Comparison of ENCODE assay signal across 8 cellular contexts in genomic region chr11:121655481-121656332, GRCh38.
A peak's percentile ranks its signal among the peaks of the same experiment; 100 is the strongest.
DNase-seq lines count a peak whose midpoint lies in the region; ATAC-seq, FAIRE-seq and TF ChIP-seq lines count a peak whose summit lies in the region.

No MANE protein-coding gene starts in this region.

- H3F3A ChIP-seq in PC-3 (ENCODE audit: low read length, unreplicated experiment) = no peaks in the 10 kb centered on the region

- TF ChIP-seq EP300 in esophagus muscularis mucosa (IDR thresholded peaks at IDR 0.05) = peak; percentile 36

- H3K4me1 Mint-ChIP-seq in activated T-cell treated with anti-CD3 and anti-CD28 coated beads, Interleukin-2, amount 50 U/mL, for 72 hours (ENCODE audit: low read depth) = peaks cover 26% of the 10 kb centered on the region

- POLR2A ChIA-PET in PC-3 (lab: Charles Lee; ENCODE audit: unreplicated experiment) = interaction anchor here (0.7 to 1.1 kb wide), 2 partner anchors 9 to 174 kb away, joined by 4 to 7 read pairs; no protein-coding TSS in a partner anchor

- H3K4me1 ChIP-seq in HUES6 (ENCODE audit: control insufficient read depth, insufficient read depth, low read length) = peaks cover 35% of the 10 kb centered on the region
- peaks cover 29% of the 10 kb centered on the region for H3K4me1 ChIP-seq in PC-3 (ENCODE audit: insufficient read depth, low read length)
- H3K4me1 ChIP-seq in esophagus muscularis mucosa = peaks cover 10 to 34% (median 31%) of the 10 kb centered on the region in 4 donors
- peaks cover 9 to 16% of the 10 kb centered on the region in 2 donors for H3K4me1 ChIP-seq in muscle layer of duodenum (ENCODE audit: control insufficient read depth in 1 of 2, insufficient read depth in 2 of 2, low read length in 2 of 2)

- peak overlapping the region; percentile 80 for H3K9ac ChIP-seq in HUES6 (ENCODE audit: low read length)
- peak overlapping the region; percentile 78 for H3K9ac ChIP-seq in PC-3 (ENCODE audit: low read length)

- peaks cover 22% of the 10 kb centered on the region for H3K27me3 Mint-ChIP-seq in activated T-cell treated with anti-CD3 and anti-CD28 coated beads, Interleukin-2, amount 50 U/mL, for 72 hours (ENCODE audit: low read depth)

- H3K27me3 ChIP-seq in HUES6 (ENCODE audit: control insufficient read depth, insufficient read depth, low read length) (no peaks in the 10 kb centered on the region), PC-3 (ENCODE audit: low read length) (no peaks in the 10 kb centered on the region), esophagus muscularis mucosa (no peaks in the 10 kb centered on the region), muscle layer of duodenum (ENCODE audit: low read depth, low read length) (no peaks in the 10 kb centered on the region)

- H2AFZ ChIP-seq in PC-3 (ENCODE audit: low read length) = peak overlapping the region; percentile 98

- TSS peak; percentile 79 for BruUV-seq in PC-3 (replicated peaks; lab: Mats Ljungman, UMichigan)

- TF ChIP-seq CTCF in D721Med (IDR thresholded peaks at IDR 0.05; ENCODE audit: insufficient read depth, missing control alignments) (peak; percentile 69), PC-3 (conservative IDR thresholded peaks at IDR 0.05; ENCODE audit: low read depth, low read length) (peak; percentile 78), esophagus muscularis mucosa (IDR thresholded peaks at IDR 0.05) (peak; percentile 80 to 93 (median 91))

- H3K27ac ChIP-seq in HUES6 (ENCODE audit: low read depth, low read length) (peak overlapping the region; percentile 79; the same call in 1 of the 2 replicates), PC-3 (ENCODE audit: low read length) (peak overlapping the region; percentile 76), esophagus muscularis mucosa (replicated peaks in 1 of 4) (peak overlapping the region; percentile 86 to 92 (median 88)), muscle layer of duodenum (ENCODE audit: low read length) (peak overlapping the region; percentile 94)

- 1% methylated on average over 30 of the region's 48 CpGs for WGBS in esophagus muscularis mucosa

- H3K9me3 Mint-ChIP-seq in activated T-cell treated with anti-CD3 and anti-CD28 coated beads, Interleukin-2, amount 50 U/mL, for 72 hours = no peaks in the 10 kb centered on the region

- FAIRE-seq in D721Med (lab: Jason Lieb, UNC) = no peak

- H3K9me2 ChIP-seq in PC-3 (replicated peaks; ENCODE audit: low read length) = no peaks in the 10 kb centered on the region

- no peaks in the 10 kb centered on the region for H4K20me1 ChIP-seq in PC-3 (ENCODE audit: low read length)

- peak overlapping the region; percentile 34 for H3K27ac Mint-ChIP-seq in activated T-cell treated with anti-CD3 and anti-CD28 coated beads, Interleukin-2, amount 50 U/mL, for 72 hours

- H3K4me2 ChIP-seq in PC-3 (ENCODE audit: low read length) = peak overlapping the region; percentile 94

- no peaks in the 10 kb centered on the region for H3K79me2 ChIP-seq in PC-3 (ENCODE audit: low read length)

- no peak for TF ChIP-seq POLR2A in esophagus muscularis mucosa (IDR thresholded peaks at IDR 0.05; ENCODE audit: low read depth)

- DNase-seq in D721Med (ENCODE audit: insufficient read length, low spot score) (peak; percentile 70), PC-3 (peak; percentile 89), esophagus muscularis mucosa (ENCODE audit: extremely low spot score) (peak; percentile 96)
- peak; percentile 76 to 82 for DNase-seq in activated T-cell treated with anti-CD3 and anti-CD28 coated beads, Interleukin-2, amount 50 U/mL, for 72 hours
- DNase-seq in stimulated activated CD8-positive, alpha-beta memory T cell treated with anti-CD3 and anti-CD28 coated beads, Interleukin-7, amount 100 ng/mL, for 24 hours (ENCODE audit: low read depth) = peak; percentile 40

- peak overlapping the region; percentile 76 to 86 for H3K4me3 Mint-ChIP-seq in activated T-cell treated with anti-CD3 and anti-CD28 coated beads, Interleukin-2, amount 50 U/mL, for 72 hours

- H3K36me3 Mint-ChIP-seq in activated T-cell treated with anti-CD3 and anti-CD28 coated beads, Interleukin-2, amount 50 U/mL, for 72 hours (ENCODE audit: insufficient read depth in 2 of 2) = no peaks in the 10 kb centered on the region

- no peaks in the 10 kb centered on the region; the same call in 1 of the 2 replicates for H3K36me3 ChIP-seq in HUES6 (ENCODE audit: control insufficient read depth, insufficient read depth, low read length)
- H3K36me3 ChIP-seq in PC-3 (ENCODE audit: low read depth, low read length) = no peaks in the 10 kb centered on the region
- H3K36me3 ChIP-seq in esophagus muscularis mucosa = no peaks in the 10 kb centered on the region
- H3K36me3 ChIP-seq in muscle layer of duodenum (ENCODE audit: control insufficient read depth in 1 of 2, insufficient read depth in 2 of 2, low read length in 2 of 2) = peaks cover 0 to 7% of the 10 kb centered on the region in 2 donors

- CTCF ChIA-PET in PC-3 (lab: Charles Lee) = interaction anchor here (0.6 to 1.7 kb wide), 9 partner anchors 21 to 850 kb away, joined by 3 to 14 read pairs (median 3); no protein-coding TSS in a partner anchor

- intact Hi-C loops in PC-3 (cut with micrococcal nuclease) (loop anchor here (1.0 to 10.0 kb wide), 11 partner anchors 40 to 850 kb away; no protein-coding TSS in a partner anchor), esophagus muscularis mucosa (cut with DNase I) (loop anchor here (1.0 to 10.0 kb wide), 5 partner anchors 67 to 849 kb away; no protein-coding TSS in a partner anchor)

- ATAC-seq in GM21447 (IDR thresholded peaks at IDR 0.05; ENCODE audit: unreplicated experiment) = peak; percentile 85
- peak; percentile 72 for ATAC-seq in PC-3
- peak; percentile 89 to 90 for ATAC-seq in activated T-cell treated with anti-CD3 and anti-CD28 coated beads, Interleukin-2, amount 50 U/mL, for 72 hours (replicated peaks in 1 of 2)

- H3K9me3 ChIP-seq in HUES6 (ENCODE audit: control insufficient read depth, insufficient read depth, low read depth, low read length) (peaks cover 20% of the 10 kb centered on the region), PC-3 (ENCODE audit: low read length) (no peaks in the 10 kb centered on the region), esophagus muscularis mucosa (no peaks in the 10 kb centered on the region), muscle layer of duodenum (ENCODE audit: control insufficient read depth in 1 of 2, low read length in 2 of 2) (no peaks in the 10 kb centered on the region)

- H3K4me3 ChIP-seq in HUES6 (ENCODE audit: low read depth, low read length) (peak overlapping the region; percentile 63), PC-3 (ENCODE audit: low read length) (peak overlapping the region; percentile 70), esophagus muscularis mucosa (peak overlapping the region; percentile 47 to 61 (median 51)), muscle layer of duodenum (ENCODE audit: low read depth in 1 of 2, low read length in 2 of 2) (peak overlapping the region; percentile 60 to 73)

Comparison
In these comparisons a context has a peak if more than half of its experiments do, and no peak if none do; other contexts are left out.
1. Peak in every context shown above with its lines: DNase-seq, ATAC-seq, H3K4me3 ChIP-seq and H3K27ac ChIP-seq.
2. DNase-seq: peak in every context shown above with its lines; median percentile 96 in esophagus muscularis mucosa; 89 in PC-3; 79 in activated T-cell treated with anti-CD3 and anti-CD28 coated beads, Interleukin-2, amount 50 U/mL, for 72 hours; 70 in D721Med; 40 in stimulated activated CD8-positive, alpha-beta memory T cell treated with anti-CD3 and anti-CD28 coated beads, Interleukin-7, amount 100 ng/mL, for 24 hours.